In the genomic region with DNA sequence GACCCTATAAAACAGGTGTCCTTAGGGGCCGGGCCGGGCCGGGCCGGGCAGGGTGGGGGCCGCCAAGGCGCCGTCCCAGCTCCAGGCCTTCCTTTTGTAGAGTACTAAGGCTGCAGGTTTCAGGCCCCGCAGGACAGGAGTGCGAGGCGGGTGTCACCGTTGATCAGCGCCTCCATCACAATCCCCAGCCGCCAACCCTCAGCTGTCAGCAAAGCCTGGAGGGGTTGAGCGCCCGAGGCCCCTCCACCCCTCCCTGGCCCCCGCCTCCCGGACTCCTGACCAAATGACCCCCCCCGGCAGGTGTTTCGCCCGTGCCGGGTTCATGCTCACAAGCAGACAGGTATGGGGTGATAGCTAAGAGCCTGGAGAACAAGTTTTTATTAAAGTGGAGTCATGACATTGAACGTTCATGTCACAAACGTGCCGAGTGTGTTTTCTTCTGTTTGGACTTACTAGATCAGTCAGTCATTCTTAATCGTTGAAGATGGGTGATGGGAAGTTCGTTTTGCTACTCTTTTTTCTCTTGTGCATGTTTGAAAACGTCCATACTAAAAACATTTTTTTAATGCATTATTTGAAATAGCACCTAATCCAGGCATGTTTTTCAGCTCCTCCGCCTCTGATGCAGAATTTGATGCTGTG, we compare ENCODE assay signal across 8 cellular contexts. TPM values are rescaled to one million over a fixed set of nuclear protein-coding genes. Genes with fewer than 3 reads are reported as not detected.
A peak's percentile ranks its signal among the peaks of the same experiment; 100 is the strongest.
DNase-seq lines count a peak whose midpoint lies in the region; ATAC-seq and TF ChIP-seq lines count a peak whose summit lies in the region.

No MANE protein-coding gene starts in this region.

- H3K36me3 Mint-ChIP-seq in mesothelial cell of epicardium, result peaks cover 6% of the 10 kb centered on the region

- H3K9me3 ChIP-seq in effector memory CD4-positive, alpha-beta T cell (ENCODE audit: control insufficient read depth, low read length), result no peaks in the 10 kb centered on the region
- no peaks in the 10 kb centered on the region for H3K9me3 ChIP-seq in uterus

- peak overlapping the region; percentile 8 for H3K27ac Mint-ChIP-seq in mesothelial cell of epicardium

- intact Hi-C loops in uterus (cut with DNase I; ENCODE audit: low total_unique reads), result no loop called here

- H3K4me1 ChIP-seq in effector memory CD4-positive, alpha-beta T cell (ENCODE audit: control insufficient read depth, insufficient read depth, low read length, poor library complexity, severe bottlenecking), result peaks cover 6% of the 10 kb centered on the region
- no peaks in the 10 kb centered on the region for H3K4me1 ChIP-seq in uterus

- H3K4me3 ChIP-seq in effector memory CD4-positive, alpha-beta T cell (ENCODE audit: insufficient read depth, low read depth, low read length, poor library complexity, severe bottlenecking), result peak overlapping the region; percentile 67
- peak overlapping the region; percentile 68 to 91 for H3K4me3 ChIP-seq in uterus

- peak; percentile 12 for DNase-seq in NCI-H2107 treated with DMSO at 0.1 percent for 48 hours (lab: John Stamatoyannopoulos, UW; ENCODE audit: unreplicated experiment)
- no peak for DNase-seq in NCI-H2107 (lab: John Stamatoyannopoulos, UW)
- peak; percentile 52 for DNase-seq in RKO (ENCODE audit: low spot score)
- DNase-seq in effector memory CD4-positive, alpha-beta T cell, result no peak
- DNase-seq in mesothelial cell of epicardium (ENCODE audit: low spot score in 2 of 2, unreplicated experiment in 2 of 2), result no peak
- peak in 1 of 2 donors; percentile 36 for DNase-seq in uterus
- no peak for DNase-seq in GDM1 (lab: John Stamatoyannopoulos, UW)

- no peaks in the 10 kb centered on the region for H3K27me3 ChIP-seq in effector memory CD4-positive, alpha-beta T cell (replicated peaks; ENCODE audit: control insufficient read depth, insufficient read depth, low read length, poor library complexity, severe bottlenecking)
- no peaks in the 10 kb centered on the region for H3K27me3 ChIP-seq in uterus

- H3K4me1 Mint-ChIP-seq in mesothelial cell of epicardium, result peaks cover 14% of the 10 kb centered on the region

- peak overlapping the region; percentile 85 for H3K4me3 Mint-ChIP-seq in mesothelial cell of epicardium

- H3K9me3 Mint-ChIP-seq in mesothelial cell of epicardium, result no peaks in the 10 kb centered on the region

- ATAC-seq in HG02759 (IDR thresholded peaks at IDR 0.05; ENCODE audit: unreplicated experiment), result peak; percentile 27

- peak overlapping the region; percentile 82 for H3K27ac ChIP-seq in effector memory CD4-positive, alpha-beta T cell (ENCODE audit: insufficient read depth, low read length, poor library complexity, severe bottlenecking)
- H3K27ac ChIP-seq in uterus, result peak overlapping the region; percentile 84 to 87

- TF ChIP-seq CTCF in mesothelial cell of epicardium (IDR thresholded peaks at IDR 0.05; ENCODE audit: unreplicated experiment) (no peak), uterus (IDR thresholded peaks at IDR 0.05) (no peak)

- H3K27me3 Mint-ChIP-seq in mesothelial cell of epicardium (ENCODE audit: low read depth), result no peaks in the 10 kb centered on the region

- peaks cover 23% of the 10 kb centered on the region for H3K36me3 ChIP-seq in effector memory CD4-positive, alpha-beta T cell (ENCODE audit: control insufficient read depth, insufficient read depth, low read length)
- no peaks in the 10 kb centered on the region for H3K36me3 ChIP-seq in uterus

- no peak for TF ChIP-seq POLR2A in uterus (IDR thresholded peaks at IDR 0.05)

RNA-seq across cellular contexts. Expression of a gene that starts 0.5 kb away (rescaled TPM):
- 34.4 to 38.2 TPM (median 35.9 TPM) in 3 replicates for total RNA-seq in mesothelial cell of epicardium
- total RNA-seq in uterus, result 100 to 1,000 TPM in 1 of 4 donors, 10 to 100 TPM in 3; 40.9 to 110 (median 57.8) TPM

RNA-seq across cellular contexts. Expression of a gene that starts 38.9 kb away (rescaled TPM):
- total RNA-seq in mesothelial cell of epicardium (1.1 to 1.8 TPM (median 1.2 TPM) in 3 replicates), uterus (10 to 100 TPM in 1 of 4 donors, 1 to 10 TPM in 2, not detected in 1; 2.6 to 19.1 (median 6.2) TPM)

RNA-seq across cellular contexts. Expression of a gene that starts 59.5 kb away (rescaled TPM):
- total RNA-seq in mesothelial cell of epicardium (43.8 to 50.7 TPM (median 44.0 TPM) in 3 replicates), uterus (10 to 100 TPM; 27.9 to 77.7 (median 53.2) TPM)

RNA-seq across cellular contexts. Expression of a gene that starts 59.8 kb away (rescaled TPM):
- total RNA-seq in mesothelial cell of epicardium, result 105 to 112 TPM (median 107 TPM) in 3 replicates
- total RNA-seq in uterus, result 100 to 1,000 TPM in 1 of 4 donors, 10 to 100 TPM in 3; 45.3 to 323 (median 75.1) TPM

Comparison
In these comparisons a context has a peak if more than half of its experiments do, and no peak if none do; other contexts are left out.
1. DNase-seq: peak in NCI-H2107 treated with DMSO at 0.1 percent for 48 hours (single experiment) and RKO (single experiment); none in NCI-H2107 (single experiment), effector memory CD4-positive, alpha-beta T cell (0 of 3), mesothelial cell of epicardium (0 of 2) and GDM1 (single experiment).